ENCODE assay signal across 1 cellular context in the genomic region with DNA sequence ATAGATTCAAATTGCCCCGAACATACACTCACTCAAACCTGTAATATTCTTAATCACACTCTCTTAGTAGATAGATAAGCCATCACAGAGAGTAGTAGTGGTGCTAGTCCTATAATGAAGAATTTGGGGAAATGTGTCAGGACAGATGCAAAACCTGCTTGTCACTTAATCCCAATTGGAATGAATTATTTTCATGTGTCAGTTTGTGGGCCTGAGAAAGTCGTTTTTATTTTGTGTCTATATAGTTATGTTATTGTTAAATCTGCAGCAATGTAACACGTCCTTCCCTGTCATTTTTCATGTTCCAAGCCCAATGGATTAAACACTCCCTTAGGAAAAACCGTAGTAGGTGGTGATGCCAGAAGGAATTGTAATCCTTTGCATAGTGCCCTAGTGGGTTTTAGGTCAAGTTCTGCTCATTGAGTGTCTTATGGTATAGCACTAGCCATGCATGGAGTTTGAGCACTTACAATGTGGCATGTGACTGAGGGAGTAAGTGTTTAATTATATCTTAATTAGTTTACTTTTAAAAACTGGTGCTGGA.
TF ChIP-seq lines count a peak whose summit lies in the region.

No MANE protein-coding gene starts in this region.

TF ChIP-seq in K562, 482 proteins besides CTCF, POLR2A, EP300 and RAD21 (continued from another document):
- TF ChIP-seq, protein P1, sequence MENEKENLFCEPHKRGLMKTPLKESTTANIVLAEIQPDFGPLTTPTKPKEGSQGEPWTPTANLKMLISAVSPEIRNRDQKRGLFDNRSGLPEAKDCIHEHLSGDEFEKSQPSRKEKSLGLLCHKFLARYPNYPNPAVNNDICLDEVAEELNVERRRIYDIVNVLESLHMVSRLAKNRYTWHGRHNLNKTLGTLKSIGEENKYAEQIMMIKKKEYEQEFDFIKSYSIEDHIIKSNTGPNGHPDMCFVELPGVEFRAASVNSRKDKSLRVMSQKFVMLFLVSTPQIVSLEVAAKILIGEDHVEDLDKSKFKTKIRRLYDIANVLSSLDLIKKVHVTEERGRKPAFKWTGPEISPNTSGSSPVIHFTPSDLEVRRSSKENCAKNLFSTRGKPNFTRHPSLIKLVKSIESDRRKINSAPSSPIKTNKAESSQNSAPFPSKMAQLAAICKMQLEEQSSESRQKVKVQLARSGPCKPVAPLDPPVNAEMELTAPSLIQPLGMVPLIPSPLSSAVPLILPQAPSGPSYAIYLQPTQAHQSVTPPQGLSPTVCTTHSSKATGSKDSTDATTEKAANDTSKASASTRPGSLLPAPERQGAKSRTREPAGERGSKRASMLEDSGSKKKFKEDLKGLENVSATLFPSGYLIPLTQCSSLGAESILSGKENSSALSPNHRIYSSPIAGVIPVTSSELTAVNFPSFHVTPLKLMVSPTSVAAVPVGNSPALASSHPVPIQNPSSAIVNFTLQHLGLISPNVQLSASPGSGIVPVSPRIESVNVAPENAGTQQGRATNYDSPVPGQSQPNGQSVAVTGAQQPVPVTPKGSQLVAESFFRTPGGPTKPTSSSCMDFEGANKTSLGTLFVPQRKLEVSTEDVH (IDR thresholded peaks at IDR 0.05; ENCODE audit: low read depth, partially characterized antibody): no peak
- no peak for TF ChIP-seq ZNF184 (CRISPR knock-in tag; IDR thresholded peaks at IDR 0.05)
- TF ChIP-seq, protein P2, sequence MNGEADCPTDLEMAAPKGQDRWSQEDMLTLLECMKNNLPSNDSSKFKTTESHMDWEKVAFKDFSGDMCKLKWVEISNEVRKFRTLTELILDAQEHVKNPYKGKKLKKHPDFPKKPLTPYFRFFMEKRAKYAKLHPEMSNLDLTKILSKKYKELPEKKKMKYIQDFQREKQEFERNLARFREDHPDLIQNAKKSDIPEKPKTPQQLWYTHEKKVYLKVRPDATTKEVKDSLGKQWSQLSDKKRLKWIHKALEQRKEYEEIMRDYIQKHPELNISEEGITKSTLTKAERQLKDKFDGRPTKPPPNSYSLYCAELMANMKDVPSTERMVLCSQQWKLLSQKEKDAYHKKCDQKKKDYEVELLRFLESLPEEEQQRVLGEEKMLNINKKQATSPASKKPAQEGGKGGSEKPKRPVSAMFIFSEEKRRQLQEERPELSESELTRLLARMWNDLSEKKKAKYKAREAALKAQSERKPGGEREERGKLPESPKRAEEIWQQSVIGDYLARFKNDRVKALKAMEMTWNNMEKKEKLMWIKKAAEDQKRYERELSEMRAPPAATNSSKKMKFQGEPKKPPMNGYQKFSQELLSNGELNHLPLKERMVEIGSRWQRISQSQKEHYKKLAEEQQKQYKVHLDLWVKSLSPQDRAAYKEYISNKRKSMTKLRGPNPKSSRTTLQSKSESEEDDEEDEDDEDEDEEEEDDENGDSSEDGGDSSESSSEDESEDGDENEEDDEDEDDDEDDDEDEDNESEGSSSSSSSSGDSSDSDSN (IDR thresholded peaks at IDR 0.05; ENCODE audit: borderline replicate concordance in 1 of 2, low read depth in 2 of 2, low read length in 2 of 2): no peak
- TF ChIP-seq SMC3 (conservative IDR thresholded peaks at IDR 0.05; ENCODE audit: insufficient read depth, low read depth, low read length): 0 out of 2 replicates have a peak, but pooled peaks have one; percentile 0
- TF ChIP-seq BRCA1 (IDR thresholded peaks at IDR 0.05): no peak
- TF ChIP-seq BRCA1 (CRISPR knock-in tag; IDR thresholded peaks at IDR 0.05): no peak
- TF ChIP-seq ZNF436 (CRISPR knock-in tag; IDR thresholded peaks at IDR 0.05): peak; percentile 5; the same call in 1 of the 2 replicates
- TF ChIP-seq XRCC3 (IDR thresholded peaks at IDR 0.05): no peak
- peak; percentile 94 for TF ChIP-seq POLR2AphosphoS5 (IDR thresholded peaks at IDR 0.05; ENCODE audit: control insufficient read depth, insufficient read depth, low read depth, low read length)
- TF ChIP-seq, protein P3, sequence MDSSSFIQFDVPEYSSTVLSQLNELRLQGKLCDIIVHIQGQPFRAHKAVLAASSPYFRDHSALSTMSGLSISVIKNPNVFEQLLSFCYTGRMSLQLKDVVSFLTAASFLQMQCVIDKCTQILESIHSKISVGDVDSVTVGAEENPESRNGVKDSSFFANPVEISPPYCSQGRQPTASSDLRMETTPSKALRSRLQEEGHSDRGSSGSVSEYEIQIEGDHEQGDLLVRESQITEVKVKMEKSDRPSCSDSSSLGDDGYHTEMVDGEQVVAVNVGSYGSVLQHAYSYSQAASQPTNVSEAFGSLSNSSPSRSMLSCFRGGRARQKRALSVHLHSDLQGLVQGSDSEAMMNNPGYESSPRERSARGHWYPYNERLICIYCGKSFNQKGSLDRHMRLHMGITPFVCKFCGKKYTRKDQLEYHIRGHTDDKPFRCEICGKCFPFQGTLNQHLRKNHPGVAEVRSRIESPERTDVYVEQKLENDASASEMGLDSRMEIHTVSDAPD (CRISPR knock-in tag; IDR thresholded peaks at IDR 0.05): no peak
- TF ChIP-seq, protein P4, sequence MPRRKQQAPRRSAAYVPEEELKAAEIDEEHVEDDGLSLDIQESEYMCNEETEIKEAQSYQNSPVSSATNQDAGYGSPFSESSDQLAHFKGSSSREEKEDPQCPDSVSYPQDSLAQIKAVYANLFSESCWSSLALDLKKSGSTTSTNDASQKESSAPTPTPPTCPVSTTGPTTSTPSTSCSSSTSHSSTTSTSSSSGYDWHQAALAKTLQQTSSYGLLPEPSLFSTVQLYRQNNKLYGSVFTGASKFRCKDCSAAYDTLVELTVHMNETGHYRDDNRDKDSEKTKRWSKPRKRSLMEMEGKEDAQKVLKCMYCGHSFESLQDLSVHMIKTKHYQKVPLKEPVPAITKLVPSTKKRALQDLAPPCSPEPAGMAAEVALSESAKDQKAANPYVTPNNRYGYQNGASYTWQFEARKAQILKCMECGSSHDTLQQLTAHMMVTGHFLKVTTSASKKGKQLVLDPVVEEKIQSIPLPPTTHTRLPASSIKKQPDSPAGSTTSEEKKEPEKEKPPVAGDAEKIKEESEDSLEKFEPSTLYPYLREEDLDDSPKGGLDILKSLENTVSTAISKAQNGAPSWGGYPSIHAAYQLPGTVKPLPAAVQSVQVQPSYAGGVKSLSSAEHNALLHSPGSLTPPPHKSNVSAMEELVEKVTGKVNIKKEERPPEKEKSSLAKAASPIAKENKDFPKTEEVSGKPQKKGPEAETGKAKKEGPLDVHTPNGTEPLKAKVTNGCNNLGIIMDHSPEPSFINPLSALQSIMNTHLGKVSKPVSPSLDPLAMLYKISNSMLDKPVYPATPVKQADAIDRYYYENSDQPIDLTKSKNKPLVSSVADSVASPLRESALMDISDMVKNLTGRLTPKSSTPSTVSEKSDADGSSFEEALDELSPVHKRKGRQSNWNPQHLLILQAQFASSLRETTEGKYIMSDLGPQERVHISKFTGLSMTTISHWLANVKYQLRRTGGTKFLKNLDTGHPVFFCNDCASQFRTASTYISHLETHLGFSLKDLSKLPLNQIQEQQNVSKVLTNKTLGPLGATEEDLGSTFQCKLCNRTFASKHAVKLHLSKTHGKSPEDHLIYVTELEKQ (CRISPR knock-in tag; IDR thresholded peaks at IDR 0.05): no peak
- no peak for TF ChIP-seq ZSCAN29 (IDR thresholded peaks at IDR 0.05)
- TF ChIP-seq, protein P5, sequence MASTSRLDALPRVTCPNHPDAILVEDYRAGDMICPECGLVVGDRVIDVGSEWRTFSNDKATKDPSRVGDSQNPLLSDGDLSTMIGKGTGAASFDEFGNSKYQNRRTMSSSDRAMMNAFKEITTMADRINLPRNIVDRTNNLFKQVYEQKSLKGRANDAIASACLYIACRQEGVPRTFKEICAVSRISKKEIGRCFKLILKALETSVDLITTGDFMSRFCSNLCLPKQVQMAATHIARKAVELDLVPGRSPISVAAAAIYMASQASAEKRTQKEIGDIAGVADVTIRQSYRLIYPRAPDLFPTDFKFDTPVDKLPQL (IDR thresholded peaks at IDR 0.05; ENCODE audit: extremely low read depth, insufficient read length): no peak
- no peak for TF ChIP-seq ZFP36 (IDR thresholded peaks at IDR 0.05; ENCODE audit: low read depth, low read length, partially characterized antibody)
- TF ChIP-seq PHF8 (IDR thresholded peaks at IDR 0.05; ENCODE audit: borderline replicate concordance, low read length): 0 out of 2 replicates have a peak, but pooled peaks have one; percentile 11
- TF ChIP-seq, protein P6, sequence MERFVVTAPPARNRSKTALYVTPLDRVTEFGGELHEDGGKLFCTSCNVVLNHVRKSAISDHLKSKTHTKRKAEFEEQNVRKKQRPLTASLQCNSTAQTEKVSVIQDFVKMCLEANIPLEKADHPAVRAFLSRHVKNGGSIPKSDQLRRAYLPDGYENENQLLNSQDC (CRISPR knock-in tag; IDR thresholded peaks at IDR 0.05): peak; percentile 89
- TF ChIP-seq HMG20B (CRISPR knock-in tag; IDR thresholded peaks at IDR 0.05): no peak
- TF ChIP-seq, protein P7, sequence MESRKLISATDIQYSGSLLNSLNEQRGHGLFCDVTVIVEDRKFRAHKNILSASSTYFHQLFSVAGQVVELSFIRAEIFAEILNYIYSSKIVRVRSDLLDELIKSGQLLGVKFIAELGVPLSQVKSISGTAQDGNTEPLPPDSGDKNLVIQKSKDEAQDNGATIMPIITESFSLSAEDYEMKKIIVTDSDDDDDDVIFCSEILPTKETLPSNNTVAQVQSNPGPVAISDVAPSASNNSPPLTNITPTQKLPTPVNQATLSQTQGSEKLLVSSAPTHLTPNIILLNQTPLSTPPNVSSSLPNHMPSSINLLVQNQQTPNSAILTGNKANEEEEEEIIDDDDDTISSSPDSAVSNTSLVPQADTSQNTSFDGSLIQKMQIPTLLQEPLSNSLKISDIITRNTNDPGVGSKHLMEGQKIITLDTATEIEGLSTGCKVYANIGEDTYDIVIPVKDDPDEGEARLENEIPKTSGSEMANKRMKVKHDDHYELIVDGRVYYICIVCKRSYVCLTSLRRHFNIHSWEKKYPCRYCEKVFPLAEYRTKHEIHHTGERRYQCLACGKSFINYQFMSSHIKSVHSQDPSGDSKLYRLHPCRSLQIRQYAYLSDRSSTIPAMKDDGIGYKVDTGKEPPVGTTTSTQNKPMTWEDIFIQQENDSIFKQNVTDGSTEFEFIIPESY (CRISPR knock-in tag; IDR thresholded peaks at IDR 0.05): no peak
- no peak for TF ChIP-seq ZZZ3 (IDR thresholded peaks at IDR 0.05)
- no peak for TF ChIP-seq KAT2B (IDR thresholded peaks at IDR 0.05; ENCODE audit: low read depth, low read length)
- TF ChIP-seq ZNF324 (CRISPR knock-in tag; IDR thresholded peaks at IDR 0.05): no peak
- no peak for TF ChIP-seq ETS2 (tag; IDR thresholded peaks at IDR 0.05; ENCODE audit: borderline replicate concordance, poor library complexity, severe bottlenecking)
- peak; percentile 93; the same call in 1 of the 2 replicates for TF ChIP-seq HNRNPUL1 (IDR thresholded peaks at IDR 0.05; ENCODE audit: low read length)
- TF ChIP-seq, protein P8, sequence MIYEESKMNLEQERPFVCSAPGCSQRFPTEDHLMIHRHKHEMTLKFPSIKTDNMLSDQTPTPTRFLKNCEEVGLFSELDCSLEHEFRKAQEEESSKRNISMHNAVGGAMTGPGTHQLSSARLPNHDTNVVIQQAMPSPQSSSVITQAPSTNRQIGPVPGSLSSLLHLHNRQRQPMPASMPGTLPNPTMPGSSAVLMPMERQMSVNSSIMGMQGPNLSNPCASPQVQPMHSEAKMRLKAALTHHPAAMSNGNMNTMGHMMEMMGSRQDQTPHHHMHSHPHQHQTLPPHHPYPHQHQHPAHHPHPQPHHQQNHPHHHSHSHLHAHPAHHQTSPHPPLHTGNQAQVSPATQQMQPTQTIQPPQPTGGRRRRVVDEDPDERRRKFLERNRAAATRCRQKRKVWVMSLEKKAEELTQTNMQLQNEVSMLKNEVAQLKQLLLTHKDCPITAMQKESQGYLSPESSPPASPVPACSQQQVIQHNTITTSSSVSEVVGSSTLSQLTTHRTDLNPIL (CRISPR knock-in tag; IDR thresholded peaks at IDR 0.05): peak; percentile 78
